In genomic region chr16:70736454-70737376, GRCh38 we compare ENCODE assay signal across 10 cellular contexts. TPM values are rescaled to one million over a fixed set of nuclear protein-coding genes. Genes with fewer than 3 reads are reported as not detected.
DNase-seq lines count a peak whose midpoint lies in the region; ATAC-seq, FAIRE-seq and TF ChIP-seq lines count a peak whose summit lies in the region.
"Had no signal": no experiment of that assay in that cellular context is flagged by ENCODE, and none has a peak within 500 bp of the region (broad histone marks: within the 10 kb centered on the region; RNA-seq: fewer than 3 reads in every experiment).

No MANE protein-coding gene starts in this region.

- FAIRE-seq in HepG2 (lab: Jason Lieb, UNC) = peak; percentile 42
- FAIRE-seq: A549, islet of Langerhans had no signal

- CTCF ChIA-PET in activated CD4-positive, alpha-beta T cell treated with anti-CD3 and anti-CD28 coated beads, Interleukin-2, amount 10 ng/mL, durations not matched to agents 7 days and 5 days (lab: Charles Lee) = interaction anchor here (1.6 to 2.3 kb wide), 3 partner anchors 8 to 58 kb away, joined by 6 to 15 read pairs (median 8); no protein-coding TSS in a partner anchor
- CTCF ChIA-PET in HepG2 (lab: Yijun Ruan, JAX; ENCODE audit: low intra/inter-chr PET ratio, low total read pairs) = interaction anchor here (1.0 to 3.5 kb wide), 3 partner anchors 33 to 54 kb away, joined by 3 to 27 read pairs (median 19); no protein-coding TSS in a partner anchor

- no peak; the same call in 1 of the 2 replicates for TF ChIP-seq CTCF in HepG2 (CRISPR knock-in tag; IDR thresholded peaks at IDR 0.05)

- H3K4me2 ChIP-seq in HepG2 (ENCODE audit: low read depth, low read length) = peak overlapping the region; percentile 46
- H3K4me2 ChIP-seq: A549 had no signal

- TF ChIP-seq POLR2A in HepG2 (IDR thresholded peaks at IDR 0.05; ENCODE audit: insufficient read depth in 1 of 2, low read depth in 2 of 2, low read length in 2 of 2) = 0 out of 4 replicates have a peak, but pooled peaks of 1 of the 2 experiments have one; percentile 29

- no TSS peak for BruUV-seq in HepG2 (replicated peaks; lab: Mats Ljungman, UMichigan)

- POLR2A ChIA-PET in activated CD4-positive, alpha-beta T cell treated with anti-CD3 and anti-CD28 coated beads, Interleukin-2, amount 10 ng/mL, durations not matched to agents 7 days and 5 days (lab: Charles Lee) = no interaction called here
- POLR2A ChIA-PET in HepG2 (lab: Yijun Ruan, JAX) = interaction anchor here (0.8 to 13.4 kb wide), 8 partner anchors 10 to 83 kb away, joined by 3 to 357 read pairs (median 13); partner anchors contain the start of gene MTSS2

- peaks cover 42% of the 10 kb centered on the region for H3K36me3 Mint-ChIP-seq in activated CD4-positive, alpha-beta T cell treated with anti-CD3 and anti-CD28 coated beads, Interleukin-2, amount 10 ng/mL, durations not matched to agents 7 days and 5 days (ENCODE audit: low read depth)
- H3K36me3 Mint-ChIP-seq in activated T-helper 17 cell treated with anti-CD3 and anti-CD28 coated beads, Interleukin-2, amount 50 U/mL, for 72 hours (ENCODE audit: low read depth) = peaks cover 39% of the 10 kb centered on the region

- TF ChIP-seq EP300 in HepG2 (IDR thresholded peaks at IDR 0.05; ENCODE audit: low read depth in 2 of 2, low read length in 2 of 2) = no peak
- no peak for TF ChIP-seq EP300 in HepG2 (CRISPR knock-in tag; IDR thresholded peaks at IDR 0.05; ENCODE audit: borderline replicate concordance)

- no peaks in the 10 kb centered on the region for H3K9me3 Mint-ChIP-seq in activated CD4-positive, alpha-beta T cell treated with anti-CD3 and anti-CD28 coated beads, Interleukin-2, amount 10 ng/mL, durations not matched to agents 7 days and 5 days
- no peaks in the 10 kb centered on the region for H3K9me3 Mint-ChIP-seq in activated T-helper 17 cell treated with anti-CD3 and anti-CD28 coated beads, Interleukin-2, amount 50 U/mL, for 72 hours

- peak; percentile 36 for DNase-seq in activated CD4-positive, alpha-beta T cell treated with anti-CD3 and anti-CD28 coated beads, Interleukin-2, amount 10 ng/mL, durations not matched to agents 7 days and 5 days
- no peak for DNase-seq in activated CD4-positive, alpha-beta T cell treated with anti-CD3 and anti-CD28 coated beads for 4 hours
- DNase-seq in HepG2 (ENCODE audit: low spot score) (no peak), SW 1271 (lab: John Stamatoyannopoulos, UW) (no peak), NCI-H345 treated with DMSO at 0.1 percent for 48 hours (lab: John Stamatoyannopoulos, UW; ENCODE audit: unreplicated experiment) (no peak)

- no peaks in the 10 kb centered on the region for H3K27me3 ChIP-seq in HepG2 (ENCODE audit: control insufficient read depth in 1 of 2, insufficient read depth in 2 of 2, low read length in 2 of 2)
- no peaks in the 10 kb centered on the region for H3K27me3 ChIP-seq in stomach smooth muscle (ENCODE audit: control insufficient read depth in 1 of 2, insufficient read depth in 2 of 2, low read length in 2 of 2)

- H3K9ac ChIP-seq in HepG2 (ENCODE audit: insufficient read depth, low read depth, low read length) (peak overlapping the region; percentile 22; the same call in 1 of the 2 replicates), stomach smooth muscle (ENCODE audit: low read length in 2 of 2) (peak overlapping the region; percentile 57 to 69)

- no peak for ATAC-seq in activated T-helper 17 cell treated with anti-CD3 and anti-CD28 coated beads, Interleukin-2, amount 50 U/mL, for 72 hours (replicated peaks)
- peak; percentile 41 for ATAC-seq in HepG2
- no peak for ATAC-seq in GM18870 (IDR thresholded peaks at IDR 0.05; ENCODE audit: unreplicated experiment)
- ATAC-seq: A549 had no signal

- intact Hi-C loops in HepG2 (cut with micrococcal nuclease; ENCODE audit: unreplicated experiment) = no loop called here

- no peaks in the 10 kb centered on the region for H3K27me3 Mint-ChIP-seq in activated CD4-positive, alpha-beta T cell treated with anti-CD3 and anti-CD28 coated beads, Interleukin-2, amount 10 ng/mL, durations not matched to agents 7 days and 5 days
- no peaks in the 10 kb centered on the region for H3K27me3 Mint-ChIP-seq in activated T-helper 17 cell treated with anti-CD3 and anti-CD28 coated beads, Interleukin-2, amount 50 U/mL, for 72 hours

- no peaks in the 10 kb centered on the region for H3K79me2 ChIP-seq in HepG2 (ENCODE audit: insufficient read depth, low read length)

- WGBS in HepG2 (ENCODE audit: low lambda C conversion rate) = 81% methylated on average over 17 of the region's 18 CpGs

- H3K4me3 ChIP-seq in HepG2 (replicated peaks in 1 of 3; ENCODE audit: insufficient read depth in 1 of 3, low read depth in 2 of 3, low read length in 3 of 3) (no peak overlapping the region), stomach smooth muscle (ENCODE audit: low read length in 2 of 2) (peak overlapping the region; percentile 4 to 29)
- H3K4me3 ChIP-seq: A549 had no signal

- peak overlapping the region; percentile 75 for H3K4me3 Mint-ChIP-seq in activated CD4-positive, alpha-beta T cell treated with anti-CD3 and anti-CD28 coated beads, Interleukin-2, amount 10 ng/mL, durations not matched to agents 7 days and 5 days
- H3K4me3 Mint-ChIP-seq in activated T-helper 17 cell treated with anti-CD3 and anti-CD28 coated beads, Interleukin-2, amount 50 U/mL, for 72 hours = peak overlapping the region; percentile 85

- peak; percentile 7; the same call in 1 of the 2 replicates for TF ChIP-seq RAD21 in HepG2 (CRISPR knock-in tag; IDR thresholded peaks at IDR 0.05)

- peaks cover 74% of the 10 kb centered on the region for H3K4me1 Mint-ChIP-seq in activated CD4-positive, alpha-beta T cell treated with anti-CD3 and anti-CD28 coated beads, Interleukin-2, amount 10 ng/mL, durations not matched to agents 7 days and 5 days
- H3K4me1 Mint-ChIP-seq in activated T-helper 17 cell treated with anti-CD3 and anti-CD28 coated beads, Interleukin-2, amount 50 U/mL, for 72 hours = peaks cover 18% of the 10 kb centered on the region

- no peak overlapping the region for H2AFZ ChIP-seq in HepG2 (ENCODE audit: low read length)

- peak overlapping the region; percentile 100 for H3K27ac Mint-ChIP-seq in activated CD4-positive, alpha-beta T cell treated with anti-CD3 and anti-CD28 coated beads, Interleukin-2, amount 10 ng/mL, durations not matched to agents 7 days and 5 days
- H3K27ac Mint-ChIP-seq in activated T-helper 17 cell treated with anti-CD3 and anti-CD28 coated beads, Interleukin-2, amount 50 U/mL, for 72 hours = peak overlapping the region; percentile 98

- H3K36me3 ChIP-seq in HepG2 (replicated peaks in 1 of 2; ENCODE audit: control insufficient read depth in 1 of 2, insufficient read depth in 2 of 2, low read length in 2 of 2) (peaks cover 13 to 18% of the 10 kb centered on the region in 2 experiments), stomach smooth muscle (ENCODE audit: control insufficient read depth in 2 of 2, insufficient read depth in 2 of 2, low read length in 2 of 2) (peaks cover 0 to 2% of the 10 kb centered on the region in 2 donors)

- H3K4me1 ChIP-seq in HepG2 (ENCODE audit: insufficient read depth, low read length) = peaks cover 59% of the 10 kb centered on the region
- peaks cover 46% of the 10 kb centered on the region for H3K4me1 ChIP-seq in stomach smooth muscle (ENCODE audit: control insufficient read depth, insufficient read depth, low read length)

- H4K20me1 ChIP-seq in HepG2 (ENCODE audit: insufficient read depth, low read length) = no peaks in the 10 kb centered on the region

- peak overlapping the region; percentile 50 for H3K27ac ChIP-seq in HepG2 (ENCODE audit: extremely low read length, insufficient read depth, low read length)
- peak overlapping the region; percentile 98 for H3K27ac ChIP-seq in stomach smooth muscle (ENCODE audit: low read length)

- in situ Hi-C loops in HepG2 (cut with HindIII; ENCODE audit: extremely low pct_ligation_motif_present, low pct_unique_long_range_greater_than_20kb) = no loop called here

- H3K9me3 ChIP-seq in HepG2 (ENCODE audit: low read length) (no peaks in the 10 kb centered on the region), stomach smooth muscle (ENCODE audit: control insufficient read depth in 2 of 2, low read length in 2 of 2) (no peaks in the 10 kb centered on the region)
- H3K9me3 ChIP-seq: A549 had no signal

TF ChIP-seq in HepG2, 621 proteins besides CTCF, POLR2A, EP300 and RAD21 (continues in another document):
- TF ChIP-seq ERF (CRISPR knock-in tag; IDR thresholded peaks at IDR 0.05) = peak; percentile 37; the same call in 1 of the 2 replicates
- peak; percentile 98 for TF ChIP-seq ZBTB38 (CRISPR knock-in tag; IDR thresholded peaks at IDR 0.05)
- no peak for TF ChIP-seq MEIS1 (CRISPR knock-in tag; IDR thresholded peaks at IDR 0.05; ENCODE audit: borderline replicate concordance)
- no peak for TF ChIP-seq ELF1 (CRISPR knock-in tag; IDR thresholded peaks at IDR 0.05)

RNA-seq across cellular contexts. Expression of gene MTSS2, which starts 50.9 kb away (rescaled TPM):
- total RNA-seq in activated CD4-positive, alpha-beta T cell treated with anti-CD3 and anti-CD28 coated beads, Interleukin-2, amount 10 ng/mL, durations not matched to agents 7 days and 5 days = 1 to 10 TPM; 7.1 to 9.2 TPM
- total RNA-seq in activated T-helper 17 cell treated with anti-CD3 and anti-CD28 coated beads, Interleukin-2, amount 50 U/mL, for 72 hours = under 1 TPM; 0.11 to 0.67 TPM
- total RNA-seq in HepG2 (2016; rRNA removed; fragmentation: Illumina TruSeq; extraction: Trizol) = 84.6 and 132 TPM in 2 replicates
- total RNA-seq in HepG2 (2016; cell fraction: cytosol; rRNA removed; fragmentation: Illumina TruSeq; extraction: Trizol; ENCODE audit: low read depth) = 43.5 and 50.3 TPM in 2 replicates
- 77.0 and 127 TPM in 2 replicates for total RNA-seq in HepG2 (2016; cell fraction: insoluble cytoplasmic fraction; rRNA removed; fragmentation: Illumina TruSeq; extraction: Trizol)
- total RNA-seq in HepG2 (2016; cell fraction: membrane; rRNA removed; fragmentation: Illumina TruSeq; extraction: Trizol) = 144 and 145 TPM in 2 replicates
- 105 and 134 TPM in 2 replicates for total RNA-seq in HepG2 (2016; cell fraction: nucleus; rRNA removed; fragmentation: Illumina TruSeq; extraction: Trizol)
- 242 and 284 TPM in 2 replicates for polyA plus RNA-seq in HepG2 (2011; rRNA removed)
- polyA plus RNA-seq in HepG2 (2011; cell fraction: cytosol; rRNA removed) = 101 and 160 TPM in 2 replicates
- 555 and 802 TPM in 2 replicates for polyA plus RNA-seq in HepG2 (2011; cell fraction: nucleus; rRNA removed)
- 157 and 253 TPM in 2 replicates for polyA plus RNA-seq in HepG2 (2012)
- 47.6 and 47.9 TPM in 2 replicates for polyA plus RNA-seq in HepG2 (2016; cell fraction: cytosol; fragmentation: Illumina TruSeq; extraction: Trizol; ENCODE audit: low read depth)
- polyA plus RNA-seq in HepG2 (2016; cell fraction: insoluble cytoplasmic fraction; fragmentation: Illumina TruSeq; extraction: Trizol; ENCODE audit: low read depth) = 136 and 193 TPM in 2 replicates
- 144 and 154 TPM in 2 replicates for polyA plus RNA-seq in HepG2 (2016; cell fraction: membrane; fragmentation: Illumina TruSeq; extraction: Trizol; ENCODE audit: low read depth)
- polyA plus RNA-seq in HepG2 (2016; cell fraction: nucleus; fragmentation: Illumina TruSeq; extraction: Trizol; ENCODE audit: insufficient read depth, low read depth) = 467 and 522 TPM in 2 replicates
- polyA minus RNA-seq in HepG2 (2011; rRNA and poly(A)+ RNA removed; ENCODE audit: low replicate concordance) = 24.5 and 186 TPM in 2 replicates
- 155 and 166 TPM in 2 replicates for polyA minus RNA-seq in HepG2 (2011; cell fraction: cytosol; rRNA and poly(A)+ RNA removed)
- polyA minus RNA-seq in HepG2 (2011; cell fraction: nucleus; rRNA and poly(A)+ RNA removed) = 97.5 and 127 TPM in 2 replicates

Comparison
In these comparisons a context has a peak if more than half of its experiments do, and no peak if none do; other contexts are left out.
1. H3K4me3 ChIP-seq: peak in stomach smooth muscle (2 of 2); none in HepG2 (0 of 3).
2. RNA of gene MTSS2, which starts 50.9 kb away (total RNA-seq): 43.5 to 145 TPM in HepG2; 7.1 to 9.2 TPM in activated CD4-positive, alpha-beta T cell treated with anti-CD3 and anti-CD28 coated beads, Interleukin-2, amount 10 ng/mL, durations not matched to agents 7 days and 5 days and 0.11 to 0.67 TPM in activated T-helper 17 cell treated with anti-CD3 and anti-CD28 coated beads, Interleukin-2, amount 50 U/mL, for 72 hours; every median in the first group is over 4 times any median in the second.